In genomic region chr6:19805146-19805515, GRCh38 we compare ENCODE assay signal across 8 cellular contexts. TPM values are rescaled to one million over a fixed set of nuclear protein-coding genes. Genes with fewer than 3 reads are reported as not detected.
DNase-seq lines count a peak whose midpoint lies in the region; ATAC-seq, FAIRE-seq and TF ChIP-seq lines count a peak whose summit lies in the region.

No MANE protein-coding gene starts in this region.

- peak overlapping the region; percentile 96 for H3K4me2 ChIP-seq in HepG2 (ENCODE audit: low read depth, low read length)

- H3K4me1 Mint-ChIP-seq in activated T-cell treated with anti-CD3 and anti-CD28 coated beads, Interleukin-2, amount 50 U/mL, for 4 hours (ENCODE audit: low read depth): peaks cover 14% of the 10 kb centered on the region

- H3K27ac ChIP-seq in adrenal gland (peak overlapping the region in 4 of 5 donors; percentile 44 to 92 (median 69)), HepG2 (ENCODE audit: extremely low read length, insufficient read depth, low read length) (peak overlapping the region; percentile 84), transverse colon (peak overlapping the region; percentile 85 to 94 (median 88))

- H3K36me3 Mint-ChIP-seq in activated T-cell treated with anti-CD3 and anti-CD28 coated beads, Interleukin-2, amount 50 U/mL, for 4 hours (ENCODE audit: insufficient read depth): no peaks in the 10 kb centered on the region

- no peaks in the 10 kb centered on the region for H3K36me3 ChIP-seq in adrenal gland (replicated peaks in 1 of 2)
- H3K36me3 ChIP-seq in HepG2 (replicated peaks in 1 of 2; ENCODE audit: control insufficient read depth in 1 of 2, insufficient read depth in 2 of 2, low read length in 2 of 2): no peaks in the 10 kb centered on the region
- no peaks in the 10 kb centered on the region for H3K36me3 ChIP-seq in transverse colon

- H3K9me3 Mint-ChIP-seq in activated T-cell treated with anti-CD3 and anti-CD28 coated beads, Interleukin-2, amount 50 U/mL, for 4 hours: no peaks in the 10 kb centered on the region

- no peak for TF ChIP-seq CTCF in adrenal gland (IDR thresholded peaks at IDR 0.05)
- no peak for TF ChIP-seq CTCF in HepG2 (CRISPR knock-in tag; IDR thresholded peaks at IDR 0.05)
- no peak for TF ChIP-seq CTCF in transverse colon (IDR thresholded peaks at IDR 0.05)

- H3K4me3 Mint-ChIP-seq in activated T-cell treated with anti-CD3 and anti-CD28 coated beads, Interleukin-2, amount 50 U/mL, for 4 hours: peak overlapping the region; percentile 51

- DNase-seq in activated T-cell treated with anti-CD3 and anti-CD28 coated beads, Interleukin-2, amount 50 U/mL, for 4 hours: no peak
- DNase-seq in activated T-cell treated with anti-CD3 and anti-CD28 coated beads, Interleukin-2, amount 50 U/mL, for 48 hours: no peak
- DNase-seq in adrenal gland: no peak
- peak; percentile 27 for DNase-seq in HepG2 (ENCODE audit: low spot score)
- no peak for DNase-seq in transverse colon

- TF ChIP-seq POLR2A in adrenal gland (IDR thresholded peaks at IDR 0.05) (no peak), HepG2 (IDR thresholded peaks at IDR 0.05; ENCODE audit: insufficient read depth in 1 of 2, low read depth in 2 of 2, low read length in 2 of 2) (no peak), transverse colon (IDR thresholded peaks at IDR 0.05) (no peak)

- TF ChIP-seq EP300 in HepG2 (IDR thresholded peaks at IDR 0.05; ENCODE audit: low read depth in 2 of 2, low read length in 2 of 2) (no peak), HepG2 (CRISPR knock-in tag; IDR thresholded peaks at IDR 0.05; ENCODE audit: borderline replicate concordance) (no peak), transverse colon (IDR thresholded peaks at IDR 0.05; ENCODE audit: low read depth) (no peak)

- H3K27me3 ChIP-seq in adrenal gland: no peaks in the 10 kb centered on the region
- H3K27me3 ChIP-seq in HepG2 (ENCODE audit: control insufficient read depth in 1 of 2, insufficient read depth in 2 of 2, low read length in 2 of 2): no peaks in the 10 kb centered on the region
- H3K27me3 ChIP-seq in transverse colon: no peaks in the 10 kb centered on the region

- POLR2A ChIA-PET in HepG2 (lab: Yijun Ruan, JAX): interaction anchor here (0.6 to 1.0 kb wide), 2 partner anchors 28 to 35 kb away, joined by 3 to 4 read pairs; no protein-coding TSS in a partner anchor

- H3K9me3 ChIP-seq in adrenal gland (replicated peaks in 1 of 3) (no peaks in the 10 kb centered on the region), HepG2 (ENCODE audit: low read length) (no peaks in the 10 kb centered on the region), transverse colon (no peaks in the 10 kb centered on the region)

- H3K27me3 Mint-ChIP-seq in activated T-cell treated with anti-CD3 and anti-CD28 coated beads, Interleukin-2, amount 50 U/mL, for 4 hours (ENCODE audit: low read depth): peaks cover 40% of the 10 kb centered on the region

- CTCF ChIA-PET in HepG2 (lab: Yijun Ruan, JAX; ENCODE audit: low intra/inter-chr PET ratio, low total read pairs): no interaction called here

- no peaks in the 10 kb centered on the region for H4K20me1 ChIP-seq in HepG2 (ENCODE audit: insufficient read depth, low read length)

- no peaks in the 10 kb centered on the region for H3K79me2 ChIP-seq in HepG2 (ENCODE audit: insufficient read depth, low read length)

- BruUV-seq in HepG2 (replicated peaks; lab: Mats Ljungman, UMichigan): TSS peak; percentile 92

- intact Hi-C loops in adrenal gland (cut with DNase I): no loop called here
- intact Hi-C loops in HepG2 (cut with micrococcal nuclease; ENCODE audit: unreplicated experiment): loop anchor here (1.0 to 10.0 kb wide), 3 partner anchors 34 to 600 kb away; partner anchors contain the start of gene E2F3
- intact Hi-C loops in transverse colon (cut with DNase I; ENCODE audit: low total_unique reads): no loop called here

- FAIRE-seq in HepG2 (lab: Jason Lieb, UNC): no peak

- H3K4me1 ChIP-seq in adrenal gland (replicated peaks in 1 of 2) (peaks cover 4 to 14% of the 10 kb centered on the region in 2 donors), HepG2 (ENCODE audit: insufficient read depth, low read length) (peaks cover 34% of the 10 kb centered on the region), transverse colon (peaks cover 0 to 18% (median 13%) of the 10 kb centered on the region in 4 donors)

- H2AFZ ChIP-seq in HepG2 (ENCODE audit: low read length): peak overlapping the region; percentile 16

- in situ Hi-C loops in HepG2 (cut with HindIII; ENCODE audit: extremely low pct_ligation_motif_present, low pct_unique_long_range_greater_than_20kb) (no loop called here), transverse colon (cut with MboI; ENCODE audit: low pct_ligation_motif_present in 1 of 4, low pct_unique_long_range_greater_than_20kb in 1 of 4, low sequenced_read_pairs in 3 of 4) (no loop called here)

- 31 to 40% (median 35%) methylated on average over 5 of the region's 5 CpGs for WGBS in adrenal gland, 4 donors
- WGBS in HepG2 (ENCODE audit: low lambda C conversion rate): 67% methylated on average over 5 of the region's 5 CpGs
- WGBS in transverse colon (ENCODE audit: low coverage in 1 of 2), 2 donors: 34 to 47% methylated on average over 4 to 5 of the region's 5 CpGs

- H3K4me3 ChIP-seq in adrenal gland (peak overlapping the region in 2 of 4 donors; percentile 20 to 60), HepG2 (replicated peaks in 1 of 3; ENCODE audit: insufficient read depth in 1 of 3, low read depth in 2 of 3, low read length in 3 of 3) (peak overlapping the region; percentile 45 to 82 (median 62); a peak in 5 of 6 replicates), transverse colon (peak overlapping the region; percentile 47 to 65 (median 56))

- TF ChIP-seq RAD21 in HepG2 (CRISPR knock-in tag; IDR thresholded peaks at IDR 0.05): no peak

- peak overlapping the region; percentile 84 for H3K9ac ChIP-seq in HepG2 (ENCODE audit: insufficient read depth, low read depth, low read length)

- no peak for ATAC-seq in activated T-cell treated with anti-CD3 and anti-CD28 coated beads, Interleukin-2, amount 50 U/mL, for 4 hours
- peak; percentile 1; the same call in 2 of the 3 replicates for ATAC-seq in HepG2
- ATAC-seq in GM18873 (IDR thresholded peaks at IDR 0.05; ENCODE audit: low FRiP score, unreplicated experiment): no peak
- no peak for ATAC-seq in HG03571 (IDR thresholded peaks at IDR 0.05; ENCODE audit: unreplicated experiment)
- ATAC-seq in HG03135 (IDR thresholded peaks at IDR 0.05; ENCODE audit: unreplicated experiment): no peak

TF ChIP-seq in HepG2, 621 proteins besides CTCF, POLR2A, EP300 and RAD21 (continues in another document):
- TF ChIP-seq CSRNP1 (CRISPR knock-in tag; IDR thresholded peaks at IDR 0.05): 0 out of 2 replicates have a peak, but pooled peaks have one; percentile 15
- TF ChIP-seq ISX (CRISPR knock-in tag; conservative IDR thresholded peaks at IDR 0.05): no peak
- no peak for TF ChIP-seq MTA1 (CRISPR knock-in tag; IDR thresholded peaks at IDR 0.05; ENCODE audit: borderline replicate concordance)
- 0 out of 2 replicates have a peak, but pooled peaks have one; percentile 13 for TF ChIP-seq NR0B2 (CRISPR knock-in tag; IDR thresholded peaks at IDR 0.05)

RNA-seq across cellular contexts. Expression of gene ID4, which starts 32.0 kb away (rescaled TPM):
- total RNA-seq in activated T-cell treated with anti-CD3 and anti-CD28 coated beads, Interleukin-2, amount 50 U/mL, for 4 hours: under 1 TPM in 1 of 3 donors, not detected in 2; 0.08 TPM
- total RNA-seq in adrenal gland (10 to 100 TPM in 1 of 8 donors, 1 to 10 TPM in 7; 1.5 to 12.4 (median 6.3) TPM), HepG2 (2016; rRNA removed; fragmentation: Illumina TruSeq; extraction: Trizol) (0.44 and 0.60 TPM in 2 replicates), transverse colon (10 to 100 TPM in 2 of 4 donors, 1 to 10 TPM in 2; 5.7 to 54.7 (median 9.7) TPM)
- polyA plus RNA-seq in adrenal gland (1 to 10 TPM; 5.3 to 9.7 (median 9.3) TPM), HepG2 (2011; rRNA removed) (0.05 and 0.20 TPM in 2 replicates)
- total RNA-seq in HepG2 (2016; cell fraction: cytosol; rRNA removed; fragmentation: Illumina TruSeq; extraction: Trizol; ENCODE audit: low read depth): 0.44 and 0.71 TPM in 2 replicates
- total RNA-seq in HepG2 (2016; cell fraction: insoluble cytoplasmic fraction; rRNA removed; fragmentation: Illumina TruSeq; extraction: Trizol): 0.45 and 0.65 TPM in 2 replicates
- 0.52 and 0.74 TPM in 2 replicates for total RNA-seq in HepG2 (2016; cell fraction: membrane; rRNA removed; fragmentation: Illumina TruSeq; extraction: Trizol)
- total RNA-seq in HepG2 (2016; cell fraction: nucleus; rRNA removed; fragmentation: Illumina TruSeq; extraction: Trizol): 0.53 and 0.56 TPM in 2 replicates
- polyA plus RNA-seq in HepG2 (2011; cell fraction: cytosol; rRNA removed): 0.05 and 0.09 TPM in 2 replicates
- polyA plus RNA-seq in HepG2 (2011; cell fraction: nucleus; rRNA removed): 0.09 and 0.18 TPM in 2 replicates
- polyA plus RNA-seq in HepG2 (2012): 0.12 and 0.30 TPM in 2 replicates
- polyA plus RNA-seq in HepG2 (2016; cell fraction: cytosol; fragmentation: Illumina TruSeq; extraction: Trizol; ENCODE audit: low read depth): 0.76 and 1.0 TPM in 2 replicates
- 0.59 and 0.71 TPM in 2 replicates for polyA plus RNA-seq in HepG2 (2016; cell fraction: insoluble cytoplasmic fraction; fragmentation: Illumina TruSeq; extraction: Trizol; ENCODE audit: low read depth)
- 0.87 and 0.89 TPM in 2 replicates for polyA plus RNA-seq in HepG2 (2016; cell fraction: membrane; fragmentation: Illumina TruSeq; extraction: Trizol; ENCODE audit: low read depth)
- 1.1 and 1.2 TPM in 2 replicates for polyA plus RNA-seq in HepG2 (2016; cell fraction: nucleus; fragmentation: Illumina TruSeq; extraction: Trizol; ENCODE audit: insufficient read depth, low read depth)
- polyA minus RNA-seq in HepG2 (2011; rRNA and poly(A)+ RNA removed; ENCODE audit: low replicate concordance): not detected in 2 replicates
- not detected in 2 replicates for polyA minus RNA-seq in HepG2 (2011; cell fraction: cytosol; rRNA and poly(A)+ RNA removed)
- polyA minus RNA-seq in HepG2 (2011; cell fraction: nucleus; rRNA and poly(A)+ RNA removed): 0.50 and 1.9 TPM in 2 replicates
